ENCODE assay signal across 18 cellular contexts in genomic region chrX:134174273-134174660, GRCh38.
DNase-seq lines count a peak whose midpoint lies in the region; ATAC-seq and TF ChIP-seq lines count a peak whose summit lies in the region.
"Had no signal": no experiment of that assay in that cellular context is flagged by ENCODE, and none has a peak within 500 bp of the region (broad histone marks: within the 10 kb centered on the region; RNA-seq: fewer than 3 reads in every experiment).

No MANE protein-coding gene starts in this region.

- peak overlapping the region; percentile 86 for H3K4me3 Mint-ChIP-seq in stimulated activated naive CD8-positive, alpha-beta T cell treated with anti-CD3 and anti-CD28 coated beads, Interleukin-15, Interleukin-2, amounts not matched to agents 100 ng/mL and 50 ng/mL, for 24 hours
- peak overlapping the region; percentile 92 for H3K4me3 Mint-ChIP-seq in activated CD8-positive, alpha-beta T cell treated with anti-CD3 and anti-CD28 coated beads, Interleukin-2, amount 10 ng/mL, durations not matched to agents 7 days and 5 days
- H3K4me3 Mint-ChIP-seq in type B pancreatic cell = peak overlapping the region; percentile 93

- CTCF ChIA-PET in activated CD8-positive, alpha-beta T cell treated with anti-CD3 and anti-CD28 coated beads, Interleukin-2, amount 10 ng/mL, durations not matched to agents 7 days and 5 days (lab: Charles Lee) = interaction anchor here (2.0 kb wide), 1 partner anchor 12 kb away, joined by 12 read pairs; no protein-coding TSS in a partner anchor

- TF ChIP-seq CTCF in type B pancreatic cell (conservative IDR thresholded peaks at IDR 0.05) = no peak
- TF ChIP-seq CTCF in GM10266 (IDR thresholded peaks at IDR 0.05; ENCODE audit: control insufficient read depth, insufficient read depth, low read depth, missing control alignments) = no peak

- no peak for ATAC-seq in stimulated activated naive CD8-positive, alpha-beta T cell treated with anti-CD3 and anti-CD28 coated beads, Interleukin-15, Interleukin-2, amounts not matched to agents 100 U/mL and 50 U/mL, for 24 hours
- no peak for ATAC-seq in activated CD8-positive, alpha-beta T cell treated with anti-CD3 and anti-CD28 coated beads, Interleukin-2, amount 10 ng/mL, durations not matched to agents 7 days and 5 days
- no peak for ATAC-seq in HG03135 (IDR thresholded peaks at IDR 0.05; ENCODE audit: unreplicated experiment)
- ATAC-seq: gastrocnemius medialis had no signal

- peaks cover 24% of the 10 kb centered on the region for H3K4me1 Mint-ChIP-seq in stimulated activated naive CD8-positive, alpha-beta T cell treated with anti-CD3 and anti-CD28 coated beads, Interleukin-15, Interleukin-2, amounts not matched to agents 100 ng/mL and 50 ng/mL, for 24 hours (ENCODE audit: low read depth)
- peaks cover 27% of the 10 kb centered on the region for H3K4me1 Mint-ChIP-seq in activated CD8-positive, alpha-beta T cell treated with anti-CD3 and anti-CD28 coated beads, Interleukin-2, amount 10 ng/mL, durations not matched to agents 7 days and 5 days (ENCODE audit: low read depth)
- peaks cover 37% of the 10 kb centered on the region for H3K4me1 Mint-ChIP-seq in type B pancreatic cell (ENCODE audit: unreplicated experiment)

- peak overlapping the region; percentile 85 for H3K27ac Mint-ChIP-seq in stimulated activated naive CD8-positive, alpha-beta T cell treated with anti-CD3 and anti-CD28 coated beads, Interleukin-15, Interleukin-2, amounts not matched to agents 100 ng/mL and 50 ng/mL, for 24 hours
- peak overlapping the region; percentile 93 for H3K27ac Mint-ChIP-seq in activated CD8-positive, alpha-beta T cell treated with anti-CD3 and anti-CD28 coated beads, Interleukin-2, amount 10 ng/mL, durations not matched to agents 7 days and 5 days
- peak overlapping the region; percentile 77 for H3K27ac Mint-ChIP-seq in type B pancreatic cell

- peaks cover 21% of the 10 kb centered on the region for H3K36me3 Mint-ChIP-seq in stimulated activated naive CD8-positive, alpha-beta T cell treated with anti-CD3 and anti-CD28 coated beads, Interleukin-15, Interleukin-2, amounts not matched to agents 100 ng/mL and 50 ng/mL, for 24 hours (ENCODE audit: low read depth)
- peaks cover 30% of the 10 kb centered on the region for H3K36me3 Mint-ChIP-seq in activated CD8-positive, alpha-beta T cell treated with anti-CD3 and anti-CD28 coated beads, Interleukin-2, amount 10 ng/mL, durations not matched to agents 7 days and 5 days (ENCODE audit: low read depth)
- H3K36me3 Mint-ChIP-seq in type B pancreatic cell = peaks cover 9% of the 10 kb centered on the region

- no peaks in the 10 kb centered on the region for H3K9me3 Mint-ChIP-seq in stimulated activated naive CD8-positive, alpha-beta T cell treated with anti-CD3 and anti-CD28 coated beads, Interleukin-15, Interleukin-2, amounts not matched to agents 100 ng/mL and 50 ng/mL, for 24 hours
- H3K9me3 Mint-ChIP-seq in activated CD8-positive, alpha-beta T cell treated with anti-CD3 and anti-CD28 coated beads, Interleukin-2, amount 10 ng/mL, durations not matched to agents 7 days and 5 days (ENCODE audit: insufficient read depth) = no peaks in the 10 kb centered on the region
- peaks cover 5% of the 10 kb centered on the region for H3K9me3 Mint-ChIP-seq in type B pancreatic cell

- POLR2A ChIA-PET in activated CD8-positive, alpha-beta T cell treated with anti-CD3 and anti-CD28 coated beads, Interleukin-2, amount 10 ng/mL, durations not matched to agents 7 days and 5 days (lab: Charles Lee) = interaction anchor here (1.0 to 7.4 kb wide), 2 partner anchors 13 to 18 kb away, joined by 3 to 104 read pairs; no protein-coding TSS in a partner anchor

- DNase-seq in stimulated activated naive CD8-positive, alpha-beta T cell treated with anti-CD3 and anti-CD28 coated beads, Interleukin-15, Interleukin-2, amounts not matched to agents 100 U/mL and 50 U/mL, for 24 hours = no peak
- no peak for DNase-seq in activated CD8-positive, alpha-beta T cell treated with anti-CD3 and anti-CD28 coated beads, Interleukin-2, amount 10 ng/mL, durations not matched to agents 7 days and 5 days
- peak; percentile 8 for DNase-seq in iPS-NIHi11 (ENCODE audit: low spot score)
- no peak for DNase-seq in type B pancreatic cell (ENCODE audit: extremely low spot score, unreplicated experiment)
- DNase-seq in GM10266 (ENCODE audit: extremely low spot score) = no peak
- no peak for DNase-seq in SIG-M5 treated with dmso at 0.1 percent for 504 hours (lab: John Stamatoyannopoulos, UW; ENCODE audit: unreplicated experiment)
- DNase-seq: AML-193; brain microvascular endothelial cell; gastrocnemius medialis; GOT3; kidney glomerular epithelial cell; MM.1S; sigmoid colon; SJCRH30; stimulated activated CD4-positive, alpha-beta T cell treated with anti-CD3 and anti-CD28 coated beads, Interleukin-4, amount 100 ng/mL, for 4 hours; stimulated activated naive CD4-positive, alpha-beta T cell treated with Interleukin-2 at 50 U/mL for 16 hours had no signal

- H3K27me3 Mint-ChIP-seq in stimulated activated naive CD8-positive, alpha-beta T cell treated with anti-CD3 and anti-CD28 coated beads, Interleukin-15, Interleukin-2, amounts not matched to agents 100 ng/mL and 50 ng/mL, for 24 hours = peaks cover 4% of the 10 kb centered on the region
- H3K27me3 Mint-ChIP-seq in activated CD8-positive, alpha-beta T cell treated with anti-CD3 and anti-CD28 coated beads, Interleukin-2, amount 10 ng/mL, durations not matched to agents 7 days and 5 days (ENCODE audit: low read depth) = peaks cover 6% of the 10 kb centered on the region
- H3K27me3 Mint-ChIP-seq in type B pancreatic cell = peaks cover 30% of the 10 kb centered on the region
